16 cellular contexts compared by ENCODE assay signal in the genomic region with DNA sequence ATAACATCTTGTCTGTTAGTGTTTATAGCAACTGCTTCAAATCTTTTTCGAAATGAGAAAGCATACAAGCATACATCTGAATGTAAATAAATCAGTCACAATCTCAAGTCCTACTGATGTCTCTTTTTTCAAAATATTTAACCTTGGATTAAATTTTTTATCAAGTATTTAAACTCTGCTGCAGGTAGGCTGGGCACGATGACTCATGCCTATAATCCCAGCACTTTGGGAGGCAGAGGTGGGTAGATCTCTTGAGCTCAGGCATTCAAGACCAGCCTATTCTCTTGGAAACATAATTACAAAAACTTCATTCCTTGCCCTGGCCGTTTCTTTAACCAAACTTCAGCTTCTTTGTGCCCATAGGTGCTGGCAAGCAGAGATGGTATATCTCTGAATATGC.
DNase-seq lines count a peak whose midpoint lies in the region; ATAC-seq, FAIRE-seq and TF ChIP-seq lines count a peak whose summit lies in the region.
"Had no signal": no experiment of that assay in that cellular context is flagged by ENCODE, and none has a peak within 500 bp of the region (broad histone marks: within the 10 kb centered on the region; RNA-seq: fewer than 3 reads in every experiment).

No MANE protein-coding gene starts in this region.

- H4K20me1 ChIP-seq in PC-3 (ENCODE audit: low read length) (no peaks in the 10 kb centered on the region), mammary epithelial cell (ENCODE audit: insufficient read depth, low read length) (no peaks in the 10 kb centered on the region)
- H4K20me1 ChIP-seq: BLaER1 had no signal

- H3K27me3 ChIP-seq in HAP-1 (ENCODE audit: low read depth) = no peaks in the 10 kb centered on the region
- no peaks in the 10 kb centered on the region for H3K27me3 ChIP-seq in PC-3 (ENCODE audit: low read length)
- no peaks in the 10 kb centered on the region for H3K27me3 ChIP-seq in mesendoderm (ENCODE audit: insufficient read depth, low read length, poor library complexity)
- H3K27me3 ChIP-seq in mammary epithelial cell (ENCODE audit: insufficient read depth, low read length) = no peaks in the 10 kb centered on the region
- H3K27me3 ChIP-seq in MG63 = no peaks in the 10 kb centered on the region
- H3K27me3 ChIP-seq: BLaER1 had no signal

- H3F3A ChIP-seq in PC-3 (ENCODE audit: low read length, unreplicated experiment) = no peaks in the 10 kb centered on the region

- dilution Hi-C loops in mammary epithelial cell (cut with HindIII; ENCODE audit: low sequenced_read_pairs) = no loop called here

- FAIRE-seq in A549 (lab: Jason Lieb, UNC) = no peak
- FAIRE-seq: G401.6, GM12891, GM19239 had no signal

- 33% methylated on average over 3 of the region's 3 CpGs for WGBS in A549 (ENCODE audit: missing lambda C conversion rate)
- WGBS in mesendoderm (ENCODE audit: extremely low coverage, insufficient coverage, low lambda C conversion rate) = no CpG with 5 or more reads among the region's 3 CpGs
- 23% methylated on average over 3 of the region's 3 CpGs for WGBS in mammary epithelial cell (ENCODE audit: low coverage, missing lambda C conversion rate)

- no peak overlapping the region for H4K5ac ChIP-seq in mesendoderm (ENCODE audit: low read length)

- H3K36me3 ChIP-seq in HAP-1 (replicated peaks) (no peaks in the 10 kb centered on the region), PC-3 (ENCODE audit: low read depth, low read length) (no peaks in the 10 kb centered on the region), mesendoderm (ENCODE audit: control insufficient read depth, insufficient read depth, low read length) (no peaks in the 10 kb centered on the region), mammary epithelial cell (ENCODE audit: insufficient read depth, low read length) (no peaks in the 10 kb centered on the region), MG63 (no peaks in the 10 kb centered on the region)
- H3K36me3 ChIP-seq: BLaER1 had no signal

- no peak overlapping the region for H3K56ac ChIP-seq in mesendoderm (ENCODE audit: low read length)

- H3K18ac ChIP-seq in mesendoderm (ENCODE audit: low read length) = no peak overlapping the region

- no peaks in the 10 kb centered on the region for H3K9me3 ChIP-seq in A549
- no peaks in the 10 kb centered on the region for H3K9me3 ChIP-seq in HAP-1
- H3K9me3 ChIP-seq in PC-3 (ENCODE audit: low read length) = no peaks in the 10 kb centered on the region
- H3K9me3 ChIP-seq in mammary epithelial cell (replicated peaks; ENCODE audit: insufficient read depth, low read length) = no peaks in the 10 kb centered on the region
- no peaks in the 10 kb centered on the region for H3K9me3 ChIP-seq in MG63
- H3K9me3 ChIP-seq: BLaER1 had no signal

- no peaks in the 10 kb centered on the region for H3K79me2 ChIP-seq in PC-3 (ENCODE audit: low read length)
- no peaks in the 10 kb centered on the region for H3K79me2 ChIP-seq in mesendoderm (ENCODE audit: control insufficient read depth, insufficient read depth, low read length)
- H3K79me2 ChIP-seq in mammary epithelial cell (ENCODE audit: insufficient read depth, low read length) = no peaks in the 10 kb centered on the region

- H3K23ac ChIP-seq in mesendoderm (ENCODE audit: low read length) = no peak overlapping the region

- ATAC-seq in A549 (no peak), PC-3 (no peak), HG03175 (IDR thresholded peaks at IDR 0.05; ENCODE audit: unreplicated experiment) (no peak)
- ATAC-seq: HCT116 had no signal

- no peak overlapping the region for H2BK15ac ChIP-seq in mesendoderm (replicated peaks; ENCODE audit: low read depth)

- H2AFZ ChIP-seq in PC-3 (ENCODE audit: low read length) = no peak overlapping the region
- no peak overlapping the region for H2AFZ ChIP-seq in mammary epithelial cell (ENCODE audit: low read depth, low read length)

- H3K4ac ChIP-seq in mesendoderm (ENCODE audit: low read depth, low read length) = no peak overlapping the region

- H2BK120ac ChIP-seq in mesendoderm (ENCODE audit: low read depth, low read length) = no peak overlapping the region

- H3K27ac ChIP-seq in A549 (no peak overlapping the region), PC-3 (ENCODE audit: low read length) (no peak overlapping the region), mesendoderm (ENCODE audit: low read depth, low read length) (no peak overlapping the region), mammary epithelial cell (ENCODE audit: insufficient read depth, low read depth, low read length) (no peak overlapping the region)
- H3K27ac ChIP-seq: 22Rv1, BLaER1 had no signal

- no peak overlapping the region for H2AK5ac ChIP-seq in mesendoderm (ENCODE audit: low read length)

- no peak for TF ChIP-seq EP300 in A549 (IDR thresholded peaks at IDR 0.05)

- H3K9me2 ChIP-seq in PC-3 (replicated peaks; ENCODE audit: low read length) = no peaks in the 10 kb centered on the region

- no peak overlapping the region for H2BK5ac ChIP-seq in mesendoderm (ENCODE audit: low read length)

- no peak for TF ChIP-seq POLR2A in A549 (IDR thresholded peaks at IDR 0.05; ENCODE audit: low read length)

- no peaks in the 10 kb centered on the region for H3K4me1 ChIP-seq in A549
- H3K4me1 ChIP-seq in HAP-1 = peaks cover 8% of the 10 kb centered on the region
- no peaks in the 10 kb centered on the region for H3K4me1 ChIP-seq in PC-3 (ENCODE audit: insufficient read depth, low read length)
- no peaks in the 10 kb centered on the region for H3K4me1 ChIP-seq in mesendoderm (ENCODE audit: control insufficient read depth, low read depth, low read length)
- H3K4me1 ChIP-seq in mammary epithelial cell (ENCODE audit: insufficient read depth, low read length) = no peaks in the 10 kb centered on the region
- H3K4me1 ChIP-seq: BLaER1 had no signal

- in situ Hi-C loops in HAP-1 (cut with MboI; ENCODE audit: low sequenced_read_pairs) = no loop called here
- in situ Hi-C loops in mammary epithelial cell (cut with MboI; ENCODE audit: low sequenced_read_pairs in 2 of 2) = no loop called here

- H3K4me2 ChIP-seq in A549 (no peak overlapping the region), PC-3 (ENCODE audit: low read length) (no peak overlapping the region), mesendoderm (ENCODE audit: low read length) (no peak overlapping the region), mammary epithelial cell (ENCODE audit: insufficient read depth, low read depth, low read length) (no peak overlapping the region)
- H3K4me2 ChIP-seq: BLaER1 had no signal

- CTCF ChIA-PET in A549 (lab: Yijun Ruan, JAX) (no interaction called here), PC-3 (lab: Charles Lee) (no interaction called here), mammary epithelial cell (lab: Charles Lee; ENCODE audit: low non-redundant PET) (no interaction called here)

- no peak overlapping the region for H4K8ac ChIP-seq in mesendoderm (ENCODE audit: low read depth, low read length)

- no peak for DNase-seq in A549 (ENCODE audit: low read depth in 1 of 2, low spot score in 1 of 2)
- DNase-seq in HAP-1 (ENCODE audit: low spot score in 2 of 2) = peak; percentile 18 to 19
- peak; percentile 7 for DNase-seq in PC-3
- peak; percentile 5 for DNase-seq in mesendoderm
- no peak for DNase-seq in mammary epithelial cell
- no peak for DNase-seq in MG63
- no peak for DNase-seq in COLO668 (lab: John Stamatoyannopoulos, UW; ENCODE audit: unreplicated experiment)
- DNase-seq: Calu3; CD4-positive, alpha-beta memory T cell had no signal

- POLR2A ChIA-PET in A549 (lab: Yijun Ruan, JAX) (no interaction called here), PC-3 (lab: Charles Lee; ENCODE audit: unreplicated experiment) (no interaction called here)

- no peak overlapping the region for H3K9ac ChIP-seq in PC-3 (ENCODE audit: low read length)
- H3K9ac ChIP-seq in mesendoderm (ENCODE audit: low read length) = no peak overlapping the region
- H3K9ac ChIP-seq in mammary epithelial cell (ENCODE audit: insufficient read depth, low read length) = no peak overlapping the region
- H3K9ac ChIP-seq: BLaER1 had no signal

- H3K79me1 ChIP-seq in mesendoderm (ENCODE audit: low read length) = no peaks in the 10 kb centered on the region

- BruUV-seq in PC-3 (replicated peaks; lab: Mats Ljungman, UMichigan) (no TSS peak), mammary epithelial cell (replicated peaks; lab: Mats Ljungman, UMichigan) (no TSS peak)

- TF ChIP-seq RAD21 in A549 (conservative IDR thresholded peaks at IDR 0.05 in 1 of 2, IDR thresholded peaks at IDR 0.05 in 1 of 2) = no peak

- TF ChIP-seq CTCF in A549 (IDR thresholded peaks at IDR 0.05) (no peak), PC-3 (conservative IDR thresholded peaks at IDR 0.05; ENCODE audit: low read depth, low read length) (no peak), mammary epithelial cell (conservative IDR thresholded peaks at IDR 0.05 in 1 of 2, IDR thresholded peaks at IDR 0.05 in 1 of 2; ENCODE audit: extremely low read depth in 1 of 2, insufficient read depth in 1 of 2, low read depth in 1 of 2, low read length in 2 of 2) (no peak)

- intact Hi-C loops in PC-3 (cut with micrococcal nuclease) = no loop called here
- intact Hi-C loops in mammary epithelial cell (cut with micrococcal nuclease) = no loop called here

- no peak overlapping the region for H3K4me3 ChIP-seq in A549
- no peak overlapping the region for H3K4me3 ChIP-seq in HAP-1
- no peak overlapping the region for H3K4me3 ChIP-seq in PC-3 (ENCODE audit: low read length)
- no peak overlapping the region for H3K4me3 ChIP-seq in mesendoderm (ENCODE audit: low read length)
- no peak overlapping the region for H3K4me3 ChIP-seq in mammary epithelial cell (replicated peaks in 1 of 3; ENCODE audit: insufficient read depth in 1 of 3, low read depth in 2 of 3, low read length in 3 of 3)
- H3K4me3 ChIP-seq in MG63 = no peak overlapping the region
- H3K4me3 ChIP-seq: BLaER1 had no signal

TF ChIP-seq in A549, 52 proteins besides CTCF, POLR2A, EP300 and RAD21:
- TF ChIP-seq SREBF2 (IDR thresholded peaks at IDR 0.05) = no peak
- TF ChIP-seq FOSL2 (IDR thresholded peaks at IDR 0.05) = no peak
- TF ChIP-seq FOSL2 (CRISPR knock-in tag; IDR thresholded peaks at IDR 0.05) = 0 out of 2 replicates have a peak, but pooled peaks have one; percentile 20
- TF ChIP-seq GATA3 (IDR thresholded peaks at IDR 0.05; ENCODE audit: borderline replicate concordance) = no peak
- no peak for TF ChIP-seq NFE2L2 (conservative IDR thresholded peaks at IDR 0.05; ENCODE audit: low read length)

Comparison
In these comparisons a context has a peak if more than half of its experiments do, and no peak if none do; other contexts are left out.
1. DNase-seq: peak in HAP-1 (2 of 2), PC-3 (single experiment) and mesendoderm (single experiment); none in A549 (0 of 2), mammary epithelial cell (single experiment), MG63 (single experiment) and COLO668 (single experiment).